ENCODE assay signal across 9 cellular contexts in genomic region chr6:78436335-78436734, GRCh38.
DNase-seq lines count a peak whose midpoint lies in the region; ATAC-seq and TF ChIP-seq lines count a peak whose summit lies in the region.
"Had no signal": no experiment of that assay in that cellular context is flagged by ENCODE, and none has a peak within 500 bp of the region (broad histone marks: within the 10 kb centered on the region; RNA-seq: fewer than 3 reads in every experiment).

No MANE protein-coding gene starts in this region.

- no peak overlapping the region for H3K4ac ChIP-seq in H9 (ENCODE audit: low read depth, low read length)

- H3K18ac ChIP-seq in H9 (ENCODE audit: insufficient read length, low read depth, low read length): no peak overlapping the region

- no peak overlapping the region for H3K56ac ChIP-seq in H9 (ENCODE audit: insufficient read length, low read depth, low read length)

- no peak overlapping the region for H3K27ac ChIP-seq in H9 (ENCODE audit: insufficient read length, low read depth, low read length)
- H3K27ac ChIP-seq in PC-9: no peak overlapping the region
- H3K27ac ChIP-seq in CD4-positive, alpha-beta T cell (ENCODE audit: low read depth, low read length): no peak overlapping the region
- no peak overlapping the region for H3K27ac ChIP-seq in gastroesophageal sphincter

- H3K9me2 ChIP-seq in PC-9 (ENCODE audit: insufficient read depth): no peaks in the 10 kb centered on the region

- no TSS peak for BruUV-seq in PC-9 (replicated peaks; lab: Mats Ljungman, UMichigan)

- no peak overlapping the region for H3K4me3 Mint-ChIP-seq in H9
- H3K4me3 Mint-ChIP-seq in CD4-positive, alpha-beta T cell: no peak overlapping the region

- no peak overlapping the region for H3K14ac ChIP-seq in H9 (ENCODE audit: insufficient read depth, low read length)

- no peaks in the 10 kb centered on the region for H3K27me3 Mint-ChIP-seq in H9 (ENCODE audit: low read depth)
- H3K27me3 Mint-ChIP-seq in CD4-positive, alpha-beta T cell: no peaks in the 10 kb centered on the region

- POLR2A ChIA-PET in PC-9 (lab: Charles Lee; ENCODE audit: unreplicated experiment): interaction anchor here (0.5 kb wide), 1 partner anchor 39 kb away, joined by 35 read pairs; no protein-coding TSS in a partner anchor
- POLR2A ChIA-PET in CD4-positive, alpha-beta T cell (lab: Charles Lee): no interaction called here

- H4K20me1 ChIP-seq in H9 (ENCODE audit: control insufficient read depth, insufficient read depth, insufficient read length): no peaks in the 10 kb centered on the region
- no peaks in the 10 kb centered on the region for H4K20me1 ChIP-seq in PC-9 (ENCODE audit: insufficient read depth)

- H3K36me3 Mint-ChIP-seq in H9 (ENCODE audit: insufficient read depth in 1 of 3, low read depth in 3 of 3): no peaks in the 10 kb centered on the region
- H3K36me3 Mint-ChIP-seq in CD4-positive, alpha-beta T cell (ENCODE audit: low read depth): no peaks in the 10 kb centered on the region

- H4K8ac ChIP-seq in H9 (replicated peaks; ENCODE audit: insufficient read length, low read depth, low read length): no peak overlapping the region

- no peaks in the 10 kb centered on the region for H3K4me1 Mint-ChIP-seq in H9
- H3K4me1 Mint-ChIP-seq in CD4-positive, alpha-beta T cell (ENCODE audit: low read depth): no peaks in the 10 kb centered on the region

- H3K4me1 ChIP-seq in H9 (ENCODE audit: insufficient read depth, low read length): no peaks in the 10 kb centered on the region
- no peaks in the 10 kb centered on the region for H3K4me1 ChIP-seq in PC-9 (replicated peaks; ENCODE audit: insufficient read depth)
- no peaks in the 10 kb centered on the region for H3K4me1 ChIP-seq in gastroesophageal sphincter

- peak; percentile 52 for TF ChIP-seq CTCF in AG09309 (IDR thresholded peaks at IDR 0.05; ENCODE audit: control insufficient read depth, insufficient read depth, low read depth, low read length, missing control alignments)
- TF ChIP-seq CTCF in H9 (conservative IDR thresholded peaks at IDR 0.05): peak; percentile 58; the same call in 2 of the 3 replicates
- peak; percentile 44 for TF ChIP-seq CTCF in PC-9 (conservative IDR thresholded peaks at IDR 0.05)
- no peak for TF ChIP-seq CTCF in CD4-positive, alpha-beta T cell (IDR thresholded peaks at IDR 0.05)
- TF ChIP-seq CTCF in gastroesophageal sphincter (IDR thresholded peaks at IDR 0.05): no peak

- no peak overlapping the region for H2BK12ac ChIP-seq in H9 (ENCODE audit: insufficient read length, low read depth, low read length)

- H2AFZ ChIP-seq in H9 (ENCODE audit: low read length) (no peak overlapping the region), PC-9 (no peak overlapping the region)

- no peaks in the 10 kb centered on the region for H3K9me3 ChIP-seq in H9 (ENCODE audit: control insufficient read depth, low read depth, low read length)
- no peaks in the 10 kb centered on the region for H3K9me3 ChIP-seq in PC-9 (ENCODE audit: insufficient read depth, low read depth)
- H3K9me3 ChIP-seq in CD4-positive, alpha-beta T cell (ENCODE audit: control insufficient read depth, low read length): no peaks in the 10 kb centered on the region
- H3K9me3 ChIP-seq in gastroesophageal sphincter: no peaks in the 10 kb centered on the region

- no peak for TF ChIP-seq POLR2A in gastroesophageal sphincter (IDR thresholded peaks at IDR 0.05)

- H2BK20ac ChIP-seq in H9 (ENCODE audit: low read depth, low read length, poor library complexity, severe bottlenecking): no peak overlapping the region

- no peak overlapping the region for H2BK120ac ChIP-seq in H9 (ENCODE audit: low read depth, low read length, poor library complexity, severe bottlenecking)

- H2BK15ac ChIP-seq in H9 (ENCODE audit: low read depth, low read length): no peak overlapping the region

- no peaks in the 10 kb centered on the region for H3K36me3 ChIP-seq in PC-9 (ENCODE audit: low read depth)
- H3K36me3 ChIP-seq in gastroesophageal sphincter: no peaks in the 10 kb centered on the region

- H3K27ac Mint-ChIP-seq in H9: no peak overlapping the region
- no peak overlapping the region for H3K27ac Mint-ChIP-seq in CD4-positive, alpha-beta T cell

- no peak overlapping the region for H3K9ac ChIP-seq in H9 (ENCODE audit: extremely low read depth, insufficient read length, low read length)

- ATAC-seq in HG03469 (IDR thresholded peaks at IDR 0.05; ENCODE audit: unreplicated experiment) (no peak), gastroesophageal sphincter (no peak)
- ATAC-seq in CD4-positive, alpha-beta T cell (ENCODE audit: poor library complexity): no peak

- no peak overlapping the region for H3K4me3 ChIP-seq in AG09309 (ENCODE audit: control insufficient read depth, low read depth, low read length)
- H3K4me3 ChIP-seq in PC-9: no peak overlapping the region
- no peak overlapping the region for H3K4me3 ChIP-seq in gastroesophageal sphincter

- H3K79me2 ChIP-seq in H9 (ENCODE audit: insufficient read depth, low read length) (no peaks in the 10 kb centered on the region), PC-9 (ENCODE audit: low read depth) (no peaks in the 10 kb centered on the region)

- no peaks in the 10 kb centered on the region for H3K79me1 ChIP-seq in H9 (ENCODE audit: insufficient read depth, low read depth, low read length, poor library complexity, severe bottlenecking)

- no peak overlapping the region for H2BK5ac ChIP-seq in H9 (ENCODE audit: insufficient read length, low read length)

- no peak for TF ChIP-seq EP300 in gastroesophageal sphincter (IDR thresholded peaks at IDR 0.05)

- H4K5ac ChIP-seq in H9 (ENCODE audit: insufficient read length, low read depth, low read length): no peak overlapping the region

- H3K23me2 ChIP-seq in H9 (ENCODE audit: insufficient read length, low read depth, low read length, poor library complexity, severe bottlenecking): no peaks in the 10 kb centered on the region

- no peak overlapping the region for H2AK5ac ChIP-seq in H9 (ENCODE audit: insufficient read length, low read length)

- H3F3A ChIP-seq in PC-9 (ENCODE audit: insufficient read depth, low read depth): no peaks in the 10 kb centered on the region

- no peaks in the 10 kb centered on the region for H3K27me3 ChIP-seq in H9 (ENCODE audit: insufficient read depth, low read length)
- no peaks in the 10 kb centered on the region for H3K27me3 ChIP-seq in PC-9 (ENCODE audit: insufficient read depth, low read depth)
- no peaks in the 10 kb centered on the region for H3K27me3 ChIP-seq in CD4-positive, alpha-beta T cell (ENCODE audit: control insufficient read depth, insufficient read depth, low read length)
- no peaks in the 10 kb centered on the region for H3K27me3 ChIP-seq in gastroesophageal sphincter

- no peak overlapping the region for H3T11ph ChIP-seq in H9 (ENCODE audit: low read length)

- no peak overlapping the region for H3K23ac ChIP-seq in H9 (ENCODE audit: insufficient read length, low read depth, low read length)

- H4K91ac ChIP-seq in H9 (ENCODE audit: insufficient read length, low read depth, low read length): no peak overlapping the region

- peak; percentile 24 for DNase-seq in AG09309 (ENCODE audit: low read depth)
- no peak for DNase-seq in H9
- DNase-seq in PC-9: no peak
- peak; percentile 14 for DNase-seq in glomerular endothelial cell (ENCODE audit: extremely low read depth, low read depth, low spot score)
- DNase-seq in CD4-positive, alpha-beta T cell: no peak
- no peak for DNase-seq in NCI-H774 (lab: John Stamatoyannopoulos, UW)
- DNase-seq: NCI-H2081 had no signal

- intact Hi-C loops in PC-9 (cut with micrococcal nuclease; ENCODE audit: unreplicated experiment): loop anchor here (1.0 kb wide), 1 partner anchor 374 kb away; no protein-coding TSS in a partner anchor
- intact Hi-C loops in CD4-positive, alpha-beta T cell (cut with DNase I, micrococcal nuclease): no loop called here

- H3K4me2 ChIP-seq in H9 (ENCODE audit: insufficient read depth, insufficient read length, low read length) (no peak overlapping the region), PC-9 (no peak overlapping the region)

- CTCF ChIA-PET in PC-9 (lab: Charles Lee): no interaction called here
- CTCF ChIA-PET in CD4-positive, alpha-beta T cell (lab: Charles Lee): no interaction called here

- no peaks in the 10 kb centered on the region for H3K9me3 Mint-ChIP-seq in H9
- H3K9me3 Mint-ChIP-seq in CD4-positive, alpha-beta T cell: peaks cover 7% of the 10 kb centered on the region

Comparison
In these comparisons a context has a peak if more than half of its experiments do, and no peak if none do; other contexts are left out.
1. DNase-seq: peak in AG09309 (single experiment) and glomerular endothelial cell (single experiment); none in H9 (single experiment), PC-9 (0 of 2), CD4-positive, alpha-beta T cell (0 of 10) and NCI-H774 (single experiment).
2. CTCF ChIP-seq: peak in AG09309 (single experiment), H9 (single experiment) and PC-9 (single experiment); none in CD4-positive, alpha-beta T cell (single experiment) and gastroesophageal sphincter (0 of 4).